16 cellular contexts compared by ENCODE assay signal in the genomic region with DNA sequence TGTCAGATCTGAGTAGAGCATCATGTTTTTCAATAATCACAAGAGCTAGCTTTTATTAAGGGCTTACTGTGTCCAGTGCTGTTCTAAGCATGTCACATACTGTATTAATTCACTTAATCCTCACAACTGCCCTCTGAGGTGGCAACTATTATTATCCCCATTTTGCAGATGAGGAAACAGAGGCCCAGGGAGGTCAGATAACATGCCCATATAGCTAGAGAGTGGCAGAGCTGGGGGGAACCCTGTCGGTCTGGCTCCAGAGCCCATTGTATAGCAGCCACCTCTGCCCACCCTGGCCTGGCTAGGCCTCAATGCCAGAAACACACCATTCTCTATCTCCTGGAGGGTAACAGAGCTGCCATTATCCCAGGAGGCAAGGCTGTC.
DNase-seq lines count a peak whose midpoint lies in the region; ATAC-seq and TF ChIP-seq lines count a peak whose summit lies in the region.
"Had no signal": no experiment of that assay in that cellular context is flagged by ENCODE, and none has a peak within 500 bp of the region (broad histone marks: within the 10 kb centered on the region; RNA-seq: fewer than 3 reads in every experiment).

No MANE protein-coding gene starts in this region.

- H3K27ac ChIP-seq in SK-N-SH (ENCODE audit: low read depth in 2 of 2, low read length in 1 of 2) = peak overlapping the region in 1 of 2 experiments; percentile 93; a peak in 2 of 4 replicates
- H3K27ac ChIP-seq in KOPT-K1 (ENCODE audit: low read depth, low read length, poor library complexity, severe bottlenecking) = peak overlapping the region; percentile 87
- peak overlapping the region in 3 of 4 donors; percentile 22 to 58 (median 35) for H3K27ac ChIP-seq in gastrocnemius medialis
- H3K27ac ChIP-seq: brain microvascular endothelial cell had no signal

- H3K9me2 ChIP-seq in SK-N-SH = no peaks in the 10 kb centered on the region

- no peaks in the 10 kb centered on the region for H3F3A ChIP-seq in SK-N-SH (replicated peaks; ENCODE audit: insufficient read depth)

- no peaks in the 10 kb centered on the region for H3K27me3 ChIP-seq in SK-N-SH (ENCODE audit: insufficient read depth)
- H3K27me3 ChIP-seq in gastrocnemius medialis = no peaks in the 10 kb centered on the region
- H3K27me3 ChIP-seq: brain microvascular endothelial cell, tibial nerve had no signal

- TF ChIP-seq POLR2A in gastrocnemius medialis (IDR thresholded peaks at IDR 0.05) = no peak

- ATAC-seq in SK-N-SH treated with all-trans-retinoic acid at 6 μM for 48 hours = no peak; the same call in 2 of the 3 replicates
- ATAC-seq in central memory CD8-positive, alpha-beta T cell (replicated peaks; ENCODE audit: extremely low read depth, poor library complexity, severe bottlenecking) = no peak
- no peak for ATAC-seq in gastrocnemius medialis

- DNase-seq in SK-N-SH = peak; percentile 26
- DNase-seq in central memory CD8-positive, alpha-beta T cell (ENCODE audit: low spot score in 2 of 2) = no peak
- DNase-seq in gastrocnemius medialis = no peak
- no peak for DNase-seq in anterior cingulate cortex (lab: John Stamatoyannopoulos, UW)
- no peak for DNase-seq in middle frontal gyrus (ENCODE audit: extremely low spot score, low spot score)
- DNase-seq in NCI-H146 (lab: John Stamatoyannopoulos, UW) = no peak
- DNase-seq: brain microvascular endothelial cell, NCI-H1092 treated with DMSO at 0.1 percent for 48 hours, NCI-H2171, SHP77 treated with DMSO at 0.1 percent for 48 hours had no signal

- no peaks in the 10 kb centered on the region for H3K27me3 Mint-ChIP-seq in central memory CD8-positive, alpha-beta T cell
- H3K27me3 Mint-ChIP-seq: activated naive CD4-positive, alpha-beta T cell treated with anti-CD3 and anti-CD28 coated beads, Interleukin-2, amount 10 ng/mL, durations not matched to agents 7 days and 5 days; dendritic cell treated with granulocyte-macrophage colony-stimulating factor and Interleukin-4, amounts not matched to agents 40 ng/mL and 50 ng/mL, for 4 days had no signal

- no peak for TF ChIP-seq CTCF in SK-N-SH (IDR thresholded peaks at IDR 0.05)
- TF ChIP-seq CTCF in gastrocnemius medialis (IDR thresholded peaks at IDR 0.05 in 4 of 5, conservative IDR thresholded peaks at IDR 0.05 in 1 of 5) = no peak

- no peaks in the 10 kb centered on the region for H3K36me3 ChIP-seq in SK-N-SH (replicated peaks in 1 of 2; ENCODE audit: control insufficient read depth in 1 of 2, insufficient read depth in 2 of 2, low read length in 1 of 2)
- no peaks in the 10 kb centered on the region for H3K36me3 ChIP-seq in KOPT-K1 (ENCODE audit: insufficient read depth, low read length)
- no peaks in the 10 kb centered on the region for H3K36me3 ChIP-seq in gastrocnemius medialis
- H3K36me3 ChIP-seq: brain microvascular endothelial cell, tibial nerve had no signal

- TF ChIP-seq EP300 in SK-N-SH (IDR thresholded peaks at IDR 0.05; ENCODE audit: borderline replicate concordance in 1 of 2, low read depth in 1 of 2, low read length in 1 of 2) = no peak

- intact Hi-C loops in gastrocnemius medialis (cut with DNase I; ENCODE audit: low total_unique reads) = loop anchor here (10.0 kb wide), 1 partner anchor 114 kb away; the partner anchor contains the start of gene B3GNT2

- no peaks in the 10 kb centered on the region for H3K79me2 ChIP-seq in SK-N-SH (ENCODE audit: insufficient read depth)

- H3K4me3 ChIP-seq in SK-N-SH (ENCODE audit: low read depth in 2 of 2, low read length in 1 of 2) = no peak overlapping the region
- H3K4me3 ChIP-seq in gastrocnemius medialis = no peak overlapping the region

- H3K9ac ChIP-seq in SK-N-SH = no peak overlapping the region

- H3K4me1 ChIP-seq in SK-N-SH (ENCODE audit: control insufficient read depth in 1 of 2, insufficient read depth in 2 of 2, low read depth in 1 of 2, low read length in 1 of 2) (peaks cover 10 to 53% of the 10 kb centered on the region in 2 experiments; a peak in 3 of 4 replicates), gastrocnemius medialis (peaks cover 0 to 9% of the 10 kb centered on the region in 2 donors)

- H2AFZ ChIP-seq in SK-N-SH (ENCODE audit: low read depth) = no peak overlapping the region

- peaks cover 76% of the 10 kb centered on the region for H3K4me1 Mint-ChIP-seq in central memory CD8-positive, alpha-beta T cell

- peak overlapping the region; percentile 97 for H3K27ac Mint-ChIP-seq in central memory CD8-positive, alpha-beta T cell (ENCODE audit: low read depth)
- H3K27ac Mint-ChIP-seq: dendritic cell treated with granulocyte-macrophage colony-stimulating factor and Interleukin-4, amounts not matched to agents 40 ng/mL and 50 ng/mL, for 4 days had no signal

- H3K9me3 ChIP-seq in SK-N-SH = no peaks in the 10 kb centered on the region
- no peaks in the 10 kb centered on the region for H3K9me3 ChIP-seq in KOPT-K1 (ENCODE audit: insufficient read depth, low read length, poor library complexity, severe bottlenecking)
- H3K9me3 ChIP-seq in gastrocnemius medialis = no peaks in the 10 kb centered on the region
- H3K9me3 ChIP-seq: tibial nerve had no signal

- H4K20me1 ChIP-seq in SK-N-SH (ENCODE audit: insufficient read depth) = no peaks in the 10 kb centered on the region

- H3K4me2 ChIP-seq in SK-N-SH = no peak overlapping the region

- in situ Hi-C loops in gastrocnemius medialis (cut with MboI; ENCODE audit: low sequenced_read_pairs in 4 of 4) = no loop called here

- no peaks in the 10 kb centered on the region for H3K9me3 Mint-ChIP-seq in central memory CD8-positive, alpha-beta T cell
- H3K9me3 Mint-ChIP-seq: activated naive CD4-positive, alpha-beta T cell treated with anti-CD3 and anti-CD28 coated beads, Interleukin-2, amount 10 ng/mL, durations not matched to agents 7 days and 5 days; dendritic cell treated with granulocyte-macrophage colony-stimulating factor and Interleukin-4, amounts not matched to agents 40 ng/mL and 50 ng/mL, for 4 days; neural crest cell had no signal

- H3K36me3 Mint-ChIP-seq in central memory CD8-positive, alpha-beta T cell (ENCODE audit: insufficient read depth) = peaks cover 8% of the 10 kb centered on the region
- H3K36me3 Mint-ChIP-seq: activated naive CD4-positive, alpha-beta T cell treated with anti-CD3 and anti-CD28 coated beads, Interleukin-2, amount 10 ng/mL, durations not matched to agents 7 days and 5 days had no signal

- 71% methylated on average over 1 of the region's 1 CpG for WGBS in SK-N-SH (ENCODE audit: low lambda C conversion rate)

- TF ChIP-seq RAD21 in SK-N-SH (IDR thresholded peaks at IDR 0.05; ENCODE audit: low read length) = no peak

- CTCF ChIA-PET in SK-N-SH (lab: Yijun Ruan, JAX) = interaction anchor here (0.9 to 1.8 kb wide), 6 partner anchors 9 to 316 kb away, joined by 3 to 10 read pairs (median 4); no protein-coding TSS in a partner anchor

- peak overlapping the region; percentile 61 for H3K4me3 Mint-ChIP-seq in central memory CD8-positive, alpha-beta T cell
- H3K4me3 Mint-ChIP-seq: dendritic cell treated with granulocyte-macrophage colony-stimulating factor and Interleukin-4, amounts not matched to agents 40 ng/mL and 50 ng/mL, for 4 days; neural crest cell had no signal

- POLR2A ChIA-PET in SK-N-SH (lab: Yijun Ruan, JAX) = interaction anchor here (1.5 kb wide), 1 partner anchor 31 kb away, joined by 5 read pairs; no protein-coding TSS in a partner anchor

TF ChIP-seq in SK-N-SH, 30 proteins besides CTCF, POLR2A, EP300 and RAD21 (continues in another document):
- TF ChIP-seq USF2 (IDR thresholded peaks at IDR 0.05; ENCODE audit: borderline replicate concordance, low read depth, low read length) = no peak
- no peak for TF ChIP-seq NFIC (IDR thresholded peaks at IDR 0.05; ENCODE audit: borderline replicate concordance)
- no peak for TF ChIP-seq NRF1 (IDR thresholded peaks at IDR 0.05; ENCODE audit: low read depth, low read length)
- TF ChIP-seq RFX5 (IDR thresholded peaks at IDR 0.05; ENCODE audit: low read length) = no peak
- no peak for TF ChIP-seq RXRA (IDR thresholded peaks at IDR 0.05; ENCODE audit: borderline replicate concordance, low read depth)
- no peak for TF ChIP-seq YY1 (IDR thresholded peaks at IDR 0.05; ENCODE audit: low read depth)
- TF ChIP-seq FOXJ3 (CRISPR knock-in tag; IDR thresholded peaks at IDR 0.05) = no peak

TF ChIP-seq in SK-N-SH treated with all-trans-retinoic acid at 6 μM for 48 hours, 23 proteins besides CTCF, POLR2A, EP300 and RAD21:
- no peak for TF ChIP-seq BACH2 (CRISPR knock-in tag; IDR thresholded peaks at IDR 0.05; ENCODE audit: borderline replicate concordance)
- TF ChIP-seq ZC3H10 (CRISPR knock-in tag; IDR thresholded peaks at IDR 0.05) = no peak
- no peak for TF ChIP-seq TOX (CRISPR knock-in tag; IDR thresholded peaks at IDR 0.05; ENCODE audit: borderline replicate concordance)
- TF ChIP-seq ZNF8 (CRISPR knock-in tag; IDR thresholded peaks at IDR 0.05) = no peak
